ENCODE assay signal across 17 cellular contexts in genomic region chr3:126304291-126304690, GRCh38. TPM values are rescaled to one million over a fixed set of nuclear protein-coding genes. Genes with fewer than 3 reads are reported as not detected.
A peak's percentile ranks its signal among the peaks of the same experiment; 100 is the strongest.
DNase-seq lines count a peak whose midpoint lies in the region; ATAC-seq and TF ChIP-seq lines count a peak whose summit lies in the region.
"Had no signal": no experiment of that assay in that cellular context is flagged by ENCODE, and none has a peak within 500 bp of the region (broad histone marks: within the 10 kb centered on the region; RNA-seq: fewer than 3 reads in every experiment).

No MANE protein-coding gene starts in this region.

- DNase-seq in HFFc6, result no peak
- no peak for DNase-seq in RWPE2 (ENCODE audit: low spot score)
- no peak for DNase-seq in activated CD4-positive, alpha-beta T cell treated with anti-CD3 and anti-CD28 coated beads, Interleukin-2, amount 50 U/mL, for 48 hours
- no peak for DNase-seq in cerebellum (ENCODE audit: low spot score)
- no peak for DNase-seq in activated CD4-positive, alpha-beta T cell treated with anti-CD3 and anti-CD28 coated beads, Interleukin-2, amount 50 U/mL, for 4 hours
- DNase-seq: ACHN; BE2C; C1 segment of cervical spinal cord; CD4-positive, CD25-positive, alpha-beta regulatory T cell; CD8-positive, alpha-beta memory T cell; COR-L47; DMS 273 treated with DMSO at 0.1 percent for 48 hours; DMS53; DND-41 had no signal

- TF ChIP-seq CTCF in HFFc6 (IDR thresholded peaks at IDR 0.05) (no peak), RWPE2 (IDR thresholded peaks at IDR 0.05; ENCODE audit: poor library complexity, severe bottlenecking) (no peak)

- H3K4me1 ChIP-seq in RWPE2 (ENCODE audit: insufficient read depth, poor library complexity, severe bottlenecking), result peaks cover 15% of the 10 kb centered on the region
- H3K4me1 ChIP-seq: BE2C, HAP-1 had no signal

- H3K4me1 Mint-ChIP-seq in HFFc6 (ENCODE audit: low read depth), result peaks cover 35% of the 10 kb centered on the region
- H3K4me1 Mint-ChIP-seq: CD4-positive, CD25-positive, alpha-beta regulatory T cell; CD8-positive, alpha-beta memory T cell had no signal

- H3K36me3 Mint-ChIP-seq in HFFc6 (ENCODE audit: low read depth), result peaks cover 22% of the 10 kb centered on the region
- H3K36me3 Mint-ChIP-seq: CD4-positive, CD25-positive, alpha-beta regulatory T cell; CD8-positive, alpha-beta memory T cell had no signal

- no peaks in the 10 kb centered on the region for H3K27me3 ChIP-seq in RWPE2 (ENCODE audit: insufficient read depth, poor library complexity, severe bottlenecking)
- H3K27me3 ChIP-seq: BE2C had no signal

- peak overlapping the region; percentile 91 for H3K27ac Mint-ChIP-seq in HFFc6
- H3K27ac Mint-ChIP-seq: CD4-positive, CD25-positive, alpha-beta regulatory T cell; CD8-positive, alpha-beta memory T cell had no signal

- H3K27me3 Mint-ChIP-seq in HFFc6 (ENCODE audit: insufficient read depth), result 0 out of 2 replicates have a peak, but pooled peaks cover under 1% of the 10 kb centered on the region

- peaks cover 11% of the 10 kb centered on the region for H3K9me3 ChIP-seq in RWPE2 (ENCODE audit: severe bottlenecking)
- H3K9me3 ChIP-seq: BE2C had no signal

- 0 out of 3 replicates have a peak, but pooled peaks have one; percentile 22 for ATAC-seq in RWPE2 (ENCODE audit: low read depth)
- ATAC-seq in esophagus mucosa, result peak; percentile 25
- ATAC-seq: GM12878 had no signal

- H3K27ac ChIP-seq in RWPE2 (ENCODE audit: poor library complexity, severe bottlenecking), result peak overlapping the region; percentile 40

- H3K36me3 ChIP-seq in RWPE2 (ENCODE audit: low read depth), result no peaks in the 10 kb centered on the region
- H3K36me3 ChIP-seq: BE2C, HAP-1 had no signal

- H3K4me3 ChIP-seq in RWPE2 (ENCODE audit: severe bottlenecking), result no peak overlapping the region
- H3K4me3 ChIP-seq: GM12878, HAP-1 had no signal

- peaks cover 29% of the 10 kb centered on the region for H3K9me3 Mint-ChIP-seq in HFFc6

- H3K4me3 Mint-ChIP-seq in HFFc6, result peak overlapping the region; percentile 19; the same call in 1 of the 2 replicates
- H3K4me3 Mint-ChIP-seq: CD4-positive, CD25-positive, alpha-beta regulatory T cell; CD8-positive, alpha-beta memory T cell had no signal

RNA-seq across cellular contexts. Expression of gene KLF15, which starts 52.9 kb away (rescaled TPM):
- 1 to 10 TPM in 2 of 6 experiments, under 1 TPM in 4; 0.63 to 1.2 (median 0.81) TPM for total RNA-seq in HFFc6 (2021; fragmentation: NEBNext Ultra II Directional; extraction: Animal tissue kit (Norgen Biotek cat#: 25700))
- total RNA-seq in esophagus mucosa, result 0.60 TPM
- total RNA-seq in cerebellum, result 5.3 TPM
- total RNA-seq: CD4-positive, CD25-positive, alpha-beta regulatory T cell had no signal
